1 cellular context compared by ENCODE assay signal in the genomic region with DNA sequence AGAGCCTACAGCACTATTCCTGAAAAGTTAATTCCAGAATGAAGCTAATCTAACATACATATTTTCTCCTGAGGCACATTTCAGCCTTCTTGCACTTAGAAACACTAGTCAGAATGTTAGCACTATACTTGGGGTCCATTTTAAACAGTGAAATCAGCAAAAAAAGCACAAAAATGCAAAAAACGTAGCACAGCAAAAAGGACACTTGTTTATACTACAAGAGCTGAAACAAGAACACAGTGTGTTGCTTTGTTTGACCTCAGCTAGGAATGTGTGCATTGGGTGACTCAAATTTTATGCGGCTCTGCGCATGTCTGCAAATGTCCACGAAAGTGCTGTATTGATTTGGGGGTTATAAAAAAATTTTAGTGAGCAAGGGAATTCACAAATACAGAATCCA.
A peak's percentile ranks its signal among the peaks of the same experiment; 100 is the strongest.
TF ChIP-seq lines count a peak whose summit lies in the region.

No MANE protein-coding gene starts in this region.

TF ChIP-seq in HepG2, 621 proteins besides CTCF, POLR2A, EP300 and RAD21 (continued from another document):
- TF ChIP-seq U2AF1 (optimal IDR thresholded peaks at IDR 0.05; ENCODE audit: low read depth, low read length), result no peak
- 0 out of 2 replicates have a peak, but pooled peaks have one; percentile 34 for TF ChIP-seq ONECUT2 (CRISPR knock-in tag; IDR thresholded peaks at IDR 0.05)
- peak; percentile 74 for TF ChIP-seq RXRB (CRISPR knock-in tag; IDR thresholded peaks at IDR 0.05; ENCODE audit: borderline replicate concordance)
- peak; percentile 94 for TF ChIP-seq TEAD3 (CRISPR knock-in tag; optimal IDR thresholded peaks at IDR 0.05; ENCODE audit: borderline replicate concordance)
- TF ChIP-seq ERF (CRISPR knock-in tag; IDR thresholded peaks at IDR 0.05), result 0 out of 2 replicates have a peak, but pooled peaks have one; percentile 21
- TF ChIP-seq FOXK2 (IDR thresholded peaks at IDR 0.05), result peak; percentile 67; the same call in 1 of the 2 replicates
- peak; percentile 55; the same call in 1 of the 2 replicates for TF ChIP-seq ELF3 (CRISPR knock-in tag; IDR thresholded peaks at IDR 0.05)
- TF ChIP-seq KDM1A (CRISPR knock-in tag; IDR thresholded peaks at IDR 0.05), result 0 out of 2 replicates have a peak, but pooled peaks have one; percentile 23
- TF ChIP-seq POGZ (CRISPR knock-in tag; IDR thresholded peaks at IDR 0.05), result peak; percentile 72; the same call in 1 of the 2 replicates
- TF ChIP-seq, protein P1, sequence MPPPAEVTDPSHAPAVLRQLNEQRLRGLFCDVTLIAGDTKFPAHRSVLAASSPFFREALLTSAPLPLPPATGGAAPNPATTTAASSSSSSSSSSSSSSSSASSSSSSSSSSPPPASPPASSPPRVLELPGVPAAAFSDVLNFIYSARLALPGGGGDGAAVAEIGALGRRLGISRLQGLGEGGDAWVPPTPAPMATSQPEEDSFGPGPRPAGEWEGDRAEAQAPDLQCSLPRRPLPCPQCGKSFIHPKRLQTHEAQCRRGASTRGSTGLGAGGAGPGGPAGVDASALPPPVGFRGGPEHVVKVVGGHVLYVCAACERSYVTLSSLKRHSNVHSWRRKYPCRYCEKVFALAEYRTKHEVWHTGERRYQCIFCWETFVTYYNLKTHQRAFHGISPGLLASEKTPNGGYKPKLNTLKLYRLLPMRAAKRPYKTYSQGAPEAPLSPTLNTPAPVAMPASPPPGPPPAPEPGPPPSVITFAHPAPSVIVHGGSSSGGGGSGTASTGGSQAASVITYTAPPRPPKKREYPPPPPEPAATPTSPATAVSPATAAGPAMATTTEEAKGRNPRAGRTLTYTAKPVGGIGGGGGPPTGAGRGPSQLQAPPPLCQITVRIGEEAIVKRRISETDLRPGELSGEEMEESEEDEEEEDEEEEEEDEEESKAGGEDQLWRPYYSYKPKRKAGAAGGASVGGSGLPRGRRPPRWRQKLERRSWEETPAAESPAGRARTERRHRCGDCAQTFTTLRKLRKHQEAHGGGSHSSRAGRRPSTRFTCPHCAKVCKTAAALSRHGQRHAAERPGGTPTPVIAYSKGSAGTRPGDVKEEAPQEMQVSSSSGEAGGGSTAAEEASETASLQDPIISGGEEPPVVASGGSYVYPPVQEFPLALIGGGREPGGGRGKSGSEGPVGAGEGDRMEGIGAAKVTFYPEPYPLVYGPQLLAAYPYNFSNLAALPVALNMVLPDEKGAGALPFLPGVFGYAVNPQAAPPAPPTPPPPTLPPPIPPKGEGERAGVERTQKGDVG (CRISPR knock-in tag; IDR thresholded peaks at IDR 0.05; ENCODE audit: borderline replicate concordance), result no peak
- TF ChIP-seq MAFK (conservative IDR thresholded peaks at IDR 0.05 in 1 of 2, IDR thresholded peaks at IDR 0.05 in 1 of 2; ENCODE audit: low read length in 2 of 2), result peak; percentile 90
- peak; percentile 70; the same call in 1 of the 2 replicates for TF ChIP-seq FOXO1 (CRISPR knock-in tag; IDR thresholded peaks at IDR 0.05)
- no peak for TF ChIP-seq ZNF180 (CRISPR knock-in tag; IDR thresholded peaks at IDR 0.05; ENCODE audit: borderline replicate concordance, low read depth)
- peak; percentile 74; the same call in 1 of the 2 replicates for TF ChIP-seq SOX5 (CRISPR knock-in tag; IDR thresholded peaks at IDR 0.05; ENCODE audit: borderline replicate concordance)
- TF ChIP-seq ZSCAN5A (CRISPR knock-in tag; IDR thresholded peaks at IDR 0.05; ENCODE audit: borderline replicate concordance), result no peak
- TF ChIP-seq SIX4 (CRISPR knock-in tag; IDR thresholded peaks at IDR 0.05), result peak; percentile 63; the same call in 1 of the 2 replicates
- TF ChIP-seq IRF2 (CRISPR knock-in tag; IDR thresholded peaks at IDR 0.05), result 0 out of 2 replicates have a peak, but pooled peaks have one; percentile 30
- peak; percentile 78 for TF ChIP-seq BCL6 (CRISPR knock-in tag; IDR thresholded peaks at IDR 0.05)
- no peak for TF ChIP-seq CHD4 (IDR thresholded peaks at IDR 0.05; ENCODE audit: borderline replicate concordance, low read length)
- TF ChIP-seq ZNF766 (CRISPR knock-in tag; IDR thresholded peaks at IDR 0.05; ENCODE audit: borderline replicate concordance), result no peak
- TF ChIP-seq PPARG (CRISPR knock-in tag; conservative IDR thresholded peaks at IDR 0.05), result peak; percentile 74
- TF ChIP-seq, protein P2, sequence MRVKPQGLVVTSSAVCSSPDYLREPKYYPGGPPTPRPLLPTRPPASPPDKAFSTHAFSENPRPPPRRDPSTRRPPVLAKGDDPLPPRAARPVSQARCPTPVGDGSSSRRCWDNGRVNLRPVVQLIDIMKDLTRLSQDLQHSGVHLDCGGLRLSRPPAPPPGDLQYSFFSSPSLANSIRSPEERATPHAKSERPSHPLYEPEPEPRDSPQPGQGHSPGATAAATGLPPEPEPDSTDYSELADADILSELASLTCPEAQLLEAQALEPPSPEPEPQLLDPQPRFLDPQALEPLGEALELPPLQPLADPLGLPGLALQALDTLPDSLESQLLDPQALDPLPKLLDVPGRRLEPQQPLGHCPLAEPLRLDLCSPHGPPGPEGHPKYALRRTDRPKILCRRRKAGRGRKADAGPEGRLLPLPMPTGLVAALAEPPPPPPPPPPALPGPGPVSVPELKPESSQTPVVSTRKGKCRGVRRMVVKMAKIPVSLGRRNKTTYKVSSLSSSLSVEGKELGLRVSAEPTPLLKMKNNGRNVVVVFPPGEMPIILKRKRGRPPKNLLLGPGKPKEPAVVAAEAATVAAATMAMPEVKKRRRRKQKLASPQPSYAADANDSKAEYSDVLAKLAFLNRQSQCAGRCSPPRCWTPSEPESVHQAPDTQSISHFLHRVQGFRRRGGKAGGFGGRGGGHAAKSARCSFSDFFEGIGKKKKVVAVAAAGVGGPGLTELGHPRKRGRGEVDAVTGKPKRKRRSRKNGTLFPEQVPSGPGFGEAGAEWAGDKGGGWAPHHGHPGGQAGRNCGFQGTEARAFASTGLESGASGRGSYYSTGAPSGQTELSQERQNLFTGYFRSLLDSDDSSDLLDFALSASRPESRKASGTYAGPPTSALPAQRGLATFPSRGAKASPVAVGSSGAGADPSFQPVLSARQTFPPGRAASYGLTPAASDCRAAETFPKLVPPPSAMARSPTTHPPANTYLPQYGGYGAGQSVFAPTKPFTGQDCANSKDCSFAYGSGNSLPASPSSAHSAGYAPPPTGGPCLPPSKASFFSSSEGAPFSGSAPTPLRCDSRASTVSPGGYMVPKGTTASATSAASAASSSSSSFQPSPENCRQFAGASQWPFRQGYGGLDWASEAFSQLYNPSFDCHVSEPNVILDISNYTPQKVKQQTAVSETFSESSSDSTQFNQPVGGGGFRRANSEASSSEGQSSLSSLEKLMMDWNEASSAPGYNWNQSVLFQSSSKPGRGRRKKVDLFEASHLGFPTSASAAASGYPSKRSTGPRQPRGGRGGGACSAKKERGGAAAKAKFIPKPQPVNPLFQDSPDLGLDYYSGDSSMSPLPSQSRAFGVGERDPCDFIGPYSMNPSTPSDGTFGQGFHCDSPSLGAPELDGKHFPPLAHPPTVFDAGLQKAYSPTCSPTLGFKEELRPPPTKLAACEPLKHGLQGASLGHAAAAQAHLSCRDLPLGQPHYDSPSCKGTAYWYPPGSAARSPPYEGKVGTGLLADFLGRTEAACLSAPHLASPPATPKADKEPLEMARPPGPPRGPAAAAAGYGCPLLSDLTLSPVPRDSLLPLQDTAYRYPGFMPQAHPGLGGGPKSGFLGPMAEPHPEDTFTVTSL (CRISPR knock-in tag; IDR thresholded peaks at IDR 0.05; ENCODE audit: borderline replicate concordance), result 0 out of 2 replicates have a peak, but pooled peaks have one; percentile 44
- peak; percentile 40; the same call in 1 of the 2 replicates for TF ChIP-seq MIXL1 (CRISPR knock-in tag; IDR thresholded peaks at IDR 0.05)
- TF ChIP-seq KAT7 (CRISPR knock-in tag; IDR thresholded peaks at IDR 0.05; ENCODE audit: borderline replicate concordance), result peak; percentile 68; the same call in 1 of the 2 replicates
- no peak for TF ChIP-seq HNF4A (CRISPR knock-in tag; IDR thresholded peaks at IDR 0.05)
- peak; percentile 38 for TF ChIP-seq ASH2L (IDR thresholded peaks at IDR 0.05; ENCODE audit: insufficient read length, low read depth, low read length)
- peak; percentile 55; the same call in 1 of the 2 replicates for TF ChIP-seq ZNF331 (CRISPR knock-in tag; IDR thresholded peaks at IDR 0.05)
- TF ChIP-seq YY1 (IDR thresholded peaks at IDR 0.05; ENCODE audit: insufficient read depth, insufficient replicate concordance, low read depth, low read length), result no peak
- TF ChIP-seq SIX1 (CRISPR knock-in tag; IDR thresholded peaks at IDR 0.05; ENCODE audit: borderline replicate concordance), result peak; percentile 20; the same call in 1 of the 2 replicates
- TF ChIP-seq, protein P3, sequence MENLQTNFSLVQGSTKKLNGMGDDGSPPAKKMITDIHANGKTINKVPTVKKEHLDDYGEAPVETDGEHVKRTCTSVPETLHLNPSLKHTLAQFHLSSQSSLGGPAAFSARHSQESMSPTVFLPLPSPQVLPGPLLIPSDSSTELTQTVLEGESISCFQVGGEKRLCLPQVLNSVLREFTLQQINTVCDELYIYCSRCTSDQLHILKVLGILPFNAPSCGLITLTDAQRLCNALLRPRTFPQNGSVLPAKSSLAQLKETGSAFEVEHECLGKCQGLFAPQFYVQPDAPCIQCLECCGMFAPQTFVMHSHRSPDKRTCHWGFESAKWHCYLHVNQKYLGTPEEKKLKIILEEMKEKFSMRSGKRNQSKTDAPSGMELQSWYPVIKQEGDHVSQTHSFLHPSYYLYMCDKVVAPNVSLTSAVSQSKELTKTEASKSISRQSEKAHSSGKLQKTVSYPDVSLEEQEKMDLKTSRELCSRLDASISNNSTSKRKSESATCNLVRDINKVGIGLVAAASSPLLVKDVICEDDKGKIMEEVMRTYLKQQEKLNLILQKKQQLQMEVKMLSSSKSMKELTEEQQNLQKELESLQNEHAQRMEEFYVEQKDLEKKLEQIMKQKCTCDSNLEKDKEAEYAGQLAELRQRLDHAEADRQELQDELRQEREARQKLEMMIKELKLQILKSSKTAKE (CRISPR knock-in tag; IDR thresholded peaks at IDR 0.05; ENCODE audit: borderline replicate concordance), result no peak
TF ChIP-seq in HepG2: peak in this region for 65.
